Comparison of ENCODE assay signal across 22 cellular contexts in genomic region chr9:23586906-23587305, GRCh38.
DNase-seq lines count a peak whose midpoint lies in the region; ATAC-seq and TF ChIP-seq lines count a peak whose summit lies in the region.
"Had no signal": no experiment of that assay in that cellular context is flagged by ENCODE, and none has a peak within 500 bp of the region (broad histone marks: within the 10 kb centered on the region; RNA-seq: fewer than 3 reads in every experiment).

No MANE protein-coding gene starts in this region.

- H3K4me1 ChIP-seq in left ventricle myocardium inferior (peaks cover 52% of the 10 kb centered on the region), left lung (peaks cover 0 to 4% of the 10 kb centered on the region in 2 donors)
- H3K4me1 ChIP-seq: testis, uterus had no signal

- intact Hi-C loops in left ventricle myocardium inferior (cut with micrococcal nuclease) (no loop called here), left lung (cut with DNase I) (no loop called here)

- no peak overlapping the region for H3K4me3 ChIP-seq in NB4 (ENCODE audit: low read depth, low read length)
- H3K4me3 ChIP-seq in left ventricle myocardium inferior = no peak overlapping the region
- H3K4me3 ChIP-seq in left lung = no peak overlapping the region
- H3K4me3 ChIP-seq: hepatocyte, lower lobe of right lung, testis, uterus had no signal

- H3K27ac ChIP-seq in left ventricle myocardium inferior (replicated peaks) (peak overlapping the region; percentile 70), left lung (no peak overlapping the region)
- H3K27ac ChIP-seq: hepatocyte, lower lobe of right lung, testis, uterus had no signal

- peak; percentile 15 for DNase-seq in Ammon's horn (ENCODE audit: low spot score)
- peak; percentile 1 for DNase-seq in NB4 (ENCODE audit: low read depth)
- no peak for DNase-seq in left ventricle myocardium inferior
- DNase-seq in T-helper 1 cell = no peak
- DNase-seq in left lung = no peak
- DNase-seq in AG08395 (ENCODE audit: low spot score) = no peak
- DNase-seq: activated CD8-positive, alpha-beta memory T cell treated with anti-CD3 and anti-CD28 coated beads, Interleukin-2, amount 50 U/mL, for 48 hours; activated naive CD8-positive, alpha-beta T cell treated with anti-CD3 and anti-CD28 coated beads, Interleukin-2, amount 10 ng/mL, durations not matched to agents 7 days and 5 days; CD4-positive, alpha-beta T cell; DMS 273 treated with DMSO at 0.1 percent for 48 hours; effector CD4-positive, alpha-beta T cell; immature natural killer cell; NCI-H146; NCI-H2171; NCI-H524; T-helper 2 cell had no signal

- peaks cover 4% of the 10 kb centered on the region for H3K9me3 ChIP-seq in left ventricle myocardium inferior (replicated peaks)
- H3K9me3 ChIP-seq in left lung = no peaks in the 10 kb centered on the region
- H3K9me3 ChIP-seq: lower lobe of right lung, testis, uterus had no signal

- ATAC-seq in GM18868 (IDR thresholded peaks at IDR 0.05; ENCODE audit: unreplicated experiment) (peak; percentile 89), left lung (no peak), GM19395 (IDR thresholded peaks at IDR 0.05; ENCODE audit: unreplicated experiment) (no peak)

- H3K36me3 ChIP-seq in left ventricle myocardium inferior (no peaks in the 10 kb centered on the region), left lung (no peaks in the 10 kb centered on the region)
- H3K36me3 ChIP-seq: lower lobe of right lung, uterus had no signal

- no peaks in the 10 kb centered on the region for H3K27me3 ChIP-seq in left ventricle myocardium inferior (ENCODE audit: low read depth)
- H3K27me3 ChIP-seq in left lung = no peaks in the 10 kb centered on the region
- H3K27me3 ChIP-seq: hepatocyte, testis, uterus had no signal

- TF ChIP-seq CTCF in NB4 (IDR thresholded peaks at IDR 0.05; ENCODE audit: low read depth, low read length) (no peak), left ventricle myocardium inferior (IDR thresholded peaks at IDR 0.05; ENCODE audit: borderline replicate concordance) (no peak), left lung (IDR thresholded peaks at IDR 0.05) (no peak)

- TF ChIP-seq POLR2A in NB4 (IDR thresholded peaks at IDR 0.05; ENCODE audit: extremely low read depth, insufficient read length) = no peak

Comparison
In these comparisons a context has a peak if more than half of its experiments do, and no peak if none do; other contexts are left out.
1. DNase-seq: peak in Ammon's horn (single experiment) and NB4 (single experiment); none in left ventricle myocardium inferior (single experiment), T-helper 1 cell (0 of 5), left lung (0 of 2) and AG08395 (single experiment).